ENCODE assay signal across 18 cellular contexts in genomic region chr9:92048924-92049625, GRCh38.
DNase-seq lines count a peak whose midpoint lies in the region; ATAC-seq and TF ChIP-seq lines count a peak whose summit lies in the region.
"Had no signal": no experiment of that assay in that cellular context is flagged by ENCODE, and none has a peak within 500 bp of the region (broad histone marks: within the 10 kb centered on the region; RNA-seq: fewer than 3 reads in every experiment).

No MANE protein-coding gene starts in this region.

- no CpG with 5 or more reads among the region's 12 CpGs for WGBS in iPS DF 6.9 (ENCODE audit: insufficient coverage, insufficient read length)

- H3K27me3 ChIP-seq in iPS DF 6.9 (ENCODE audit: control insufficient read depth, insufficient read depth, low read length): no peaks in the 10 kb centered on the region
- H3K27me3 ChIP-seq: gastrocnemius medialis, MG63 had no signal

- intact Hi-C loops in activated CD4-positive, alpha-beta memory T cell treated with anti-CD3 and anti-CD28 coated beads for 36 hours (cut with micrococcal nuclease): no loop called here

- H3K4me1 Mint-ChIP-seq in activated naive CD4-positive, alpha-beta T cell treated with anti-CD3 and anti-CD28 coated beads, Interleukin-2, amount 50 U/mL, for 24 hours: no peaks in the 10 kb centered on the region
- H3K4me1 Mint-ChIP-seq in WTC11: peaks cover 42% of the 10 kb centered on the region
- H3K4me1 Mint-ChIP-seq in activated CD4-positive, alpha-beta memory T cell treated with anti-CD3 and anti-CD28 coated beads for 36 hours (ENCODE audit: low read depth): no peaks in the 10 kb centered on the region
- H3K4me1 Mint-ChIP-seq: stimulated activated naive CD8-positive, alpha-beta T cell treated with anti-CD3 and anti-CD28 coated beads, Interleukin-15, amount 100 ng/mL, for 72 hours; T-cell had no signal

- POLR2A ChIA-PET in WTC11 (lab: Charles Lee): no interaction called here
- POLR2A ChIA-PET in activated CD4-positive, alpha-beta memory T cell treated with anti-CD3 and anti-CD28 coated beads for 36 hours (lab: Charles Lee): no interaction called here

- no peak for TF ChIP-seq CTCF in WTC11 (IDR thresholded peaks at IDR 0.05)

- H3K36me3 ChIP-seq in iPS DF 6.9 (ENCODE audit: control insufficient read depth, insufficient read depth, low read length): peaks cover 9% of the 10 kb centered on the region

- H3K27ac ChIP-seq in iPS DF 6.9 (ENCODE audit: low read length): no peak overlapping the region
- H3K27ac ChIP-seq: A549, gastrocnemius medialis had no signal

- H3K27me3 Mint-ChIP-seq in activated naive CD4-positive, alpha-beta T cell treated with anti-CD3 and anti-CD28 coated beads, Interleukin-2, amount 50 U/mL, for 24 hours: no peaks in the 10 kb centered on the region
- H3K27me3 Mint-ChIP-seq in WTC11 (ENCODE audit: low read depth): no peaks in the 10 kb centered on the region
- no peaks in the 10 kb centered on the region for H3K27me3 Mint-ChIP-seq in activated CD4-positive, alpha-beta memory T cell treated with anti-CD3 and anti-CD28 coated beads for 36 hours
- H3K27me3 Mint-ChIP-seq: activated CD8-positive, alpha-beta T cell treated with anti-CD3 and anti-CD28 coated beads for 36 hours; stimulated activated naive CD8-positive, alpha-beta T cell treated with anti-CD3 and anti-CD28 coated beads, Interleukin-15, amount 100 ng/mL, for 72 hours; T-cell had no signal

- H3K4me1 ChIP-seq in iPS DF 6.9 (ENCODE audit: control insufficient read depth, insufficient read depth, low read length): peaks cover 4% of the 10 kb centered on the region; the same call in 1 of the 2 replicates
- H3K4me1 ChIP-seq: A549, gastrocnemius medialis had no signal

- peaks cover 6% of the 10 kb centered on the region for H3K9me3 Mint-ChIP-seq in activated naive CD4-positive, alpha-beta T cell treated with anti-CD3 and anti-CD28 coated beads, Interleukin-2, amount 50 U/mL, for 24 hours
- peaks cover 7% of the 10 kb centered on the region for H3K9me3 Mint-ChIP-seq in WTC11
- H3K9me3 Mint-ChIP-seq in activated CD4-positive, alpha-beta memory T cell treated with anti-CD3 and anti-CD28 coated beads for 36 hours: peaks cover 4% of the 10 kb centered on the region

- peaks cover 64% of the 10 kb centered on the region for H3K36me3 Mint-ChIP-seq in activated naive CD4-positive, alpha-beta T cell treated with anti-CD3 and anti-CD28 coated beads, Interleukin-2, amount 50 U/mL, for 24 hours
- H3K36me3 Mint-ChIP-seq in WTC11: peaks cover 46% of the 10 kb centered on the region
- peaks cover 74% of the 10 kb centered on the region for H3K36me3 Mint-ChIP-seq in activated CD4-positive, alpha-beta memory T cell treated with anti-CD3 and anti-CD28 coated beads for 36 hours

- peak; percentile 97 for ATAC-seq in WTC11
- ATAC-seq in GM21786 (IDR thresholded peaks at IDR 0.05; ENCODE audit: unreplicated experiment): no peak
- ATAC-seq: A549; activated CD8-positive, alpha-beta T cell treated with anti-CD3 and anti-CD28 coated beads for 36 hours; gastrocnemius medialis; stimulated activated naive CD8-positive, alpha-beta T cell treated with anti-CD3 and anti-CD28 coated beads, Interleukin-15, amount 100 ng/mL, for 72 hours; T-cell had no signal

- H3K4me3 ChIP-seq in iPS DF 6.9 (ENCODE audit: low read length): no peak overlapping the region
- H3K4me3 ChIP-seq: A549, gastrocnemius medialis, MG63 had no signal

- DNase-seq in activated naive CD4-positive, alpha-beta T cell (lab: John Stamatoyannopoulos, UW): no peak
- peak; percentile 58 for DNase-seq in WTC11 (ENCODE audit: low spot score)
- DNase-seq in iPS DF 6.9 (ENCODE audit: low read depth, low spot score): peak; percentile 35
- DNase-seq in AG08395 (ENCODE audit: low spot score): no peak
- DNase-seq in NCI-H748 (lab: John Stamatoyannopoulos, UW; ENCODE audit: unreplicated experiment): no peak
- no peak for DNase-seq in activated CD4-positive, alpha-beta memory T cell treated with anti-CD3 and anti-CD28 coated beads for 36 hours
- DNase-seq: activated CD8-positive, alpha-beta T cell treated with anti-CD3 and anti-CD28 coated beads for 36 hours; cerebellar nuclear complex; gastrocnemius medialis; mesenchymal stem cell; MG63; NCI-H2029 treated with DMSO at 0.1 percent for 48 hours; stimulated activated naive CD8-positive, alpha-beta T cell treated with anti-CD3 and anti-CD28 coated beads, Interleukin-15, amount 100 ng/mL, for 72 hours; T-cell had no signal

- no peak overlapping the region for H3K4me3 Mint-ChIP-seq in activated naive CD4-positive, alpha-beta T cell treated with anti-CD3 and anti-CD28 coated beads, Interleukin-2, amount 50 U/mL, for 24 hours
- H3K4me3 Mint-ChIP-seq in WTC11: peak overlapping the region; percentile 29
- H3K4me3 Mint-ChIP-seq in activated CD4-positive, alpha-beta memory T cell treated with anti-CD3 and anti-CD28 coated beads for 36 hours: no peak overlapping the region
- H3K4me3 Mint-ChIP-seq: activated CD8-positive, alpha-beta T cell treated with anti-CD3 and anti-CD28 coated beads for 36 hours; neural crest cell; stimulated activated naive CD8-positive, alpha-beta T cell treated with anti-CD3 and anti-CD28 coated beads, Interleukin-15, amount 100 ng/mL, for 72 hours; T-cell had no signal

- H3K27ac Mint-ChIP-seq in activated naive CD4-positive, alpha-beta T cell treated with anti-CD3 and anti-CD28 coated beads, Interleukin-2, amount 50 U/mL, for 24 hours: peak overlapping the region; percentile 46
- peak overlapping the region; percentile 67 for H3K27ac Mint-ChIP-seq in WTC11
- H3K27ac Mint-ChIP-seq in activated CD4-positive, alpha-beta memory T cell treated with anti-CD3 and anti-CD28 coated beads for 36 hours: no peak overlapping the region
- H3K27ac Mint-ChIP-seq: activated CD8-positive, alpha-beta T cell treated with anti-CD3 and anti-CD28 coated beads for 36 hours had no signal

- peaks cover 1% of the 10 kb centered on the region; the same call in 1 of the 2 replicates for H3K9me3 ChIP-seq in iPS DF 6.9 (ENCODE audit: control insufficient read depth, insufficient read depth, low read length)
- H3K9me3 ChIP-seq: A549, gastrocnemius medialis, MG63 had no signal

- CTCF ChIA-PET in WTC11 (lab: Charles Lee): no interaction called here
- CTCF ChIA-PET in activated CD4-positive, alpha-beta memory T cell treated with anti-CD3 and anti-CD28 coated beads for 36 hours (lab: Charles Lee): no interaction called here

TF ChIP-seq in WTC11, 78 proteins besides CTCF, POLR2A, EP300 and RAD21:
- TF ChIP-seq TEAD1 (CRISPR knock-in tag; IDR thresholded peaks at IDR 0.05) (peak; percentile 63; the same call in 1 of the 2 replicates), PREB (CRISPR knock-in tag; IDR thresholded peaks at IDR 0.05; ENCODE audit: borderline replicate concordance) (no peak), NR3C1 (CRISPR knock-in tag; conservative IDR thresholded peaks at IDR 0.05; ENCODE audit: low read depth) (no peak), ZNF671 (CRISPR knock-in tag; IDR thresholded peaks at IDR 0.05) (no peak), NR2C2 (CRISPR knock-in tag; IDR thresholded peaks at IDR 0.05) (no peak), ZNF138 (CRISPR knock-in tag; conservative IDR thresholded peaks at IDR 0.05) (no peak), MAX (CRISPR knock-in tag; IDR thresholded peaks at IDR 0.05) (0 out of 2 replicates have a peak, but pooled peaks have one; percentile 21)

Comparison
In these comparisons a context has a peak if more than half of its experiments do, and no peak if none do; other contexts are left out.
1. DNase-seq: peak in WTC11 (single experiment) and iPS DF 6.9 (single experiment); none in activated naive CD4-positive, alpha-beta T cell (0 of 4), AG08395 (single experiment), NCI-H748 (single experiment) and activated CD4-positive, alpha-beta memory T cell treated with anti-CD3 and anti-CD28 coated beads for 36 hours (single experiment).